ENCODE assay signal across 18 cellular contexts in genomic region chr20:55067158-55067825, GRCh38.
"Had no signal": no experiment of that assay in that cellular context is flagged by ENCODE, and none has a peak within 500 bp of the region (broad histone marks: within the 10 kb centered on the region; RNA-seq: fewer than 3 reads in every experiment).

No MANE protein-coding gene starts in this region.

- H3K4me1 Mint-ChIP-seq: activated CD4-positive, alpha-beta memory T cell treated with anti-CD3 and anti-CD28 coated beads, Interleukin-2, amount 10 ng/mL, durations not matched to agents 7 days and 5 days; activated CD4-positive, alpha-beta T cell treated with anti-CD3 and anti-CD28 coated beads, Interleukin-2, amount 10 ng/mL, durations not matched to agents 24 days and 14 days; central memory CD8-positive, alpha-beta T cell; endodermal cell; natural killer cell had no signal

- H3K27me3 Mint-ChIP-seq: activated CD4-positive, alpha-beta memory T cell treated with anti-CD3 and anti-CD28 coated beads, Interleukin-2, amount 10 ng/mL, durations not matched to agents 7 days and 5 days; activated CD4-positive, alpha-beta T cell treated with anti-CD3 and anti-CD28 coated beads, Interleukin-2, amount 10 ng/mL, durations not matched to agents 24 days and 14 days; central memory CD8-positive, alpha-beta T cell; progenitor cell of endocrine pancreas had no signal

- FAIRE-seq: colon had no signal

- DNase-seq: activated CD4-positive, alpha-beta memory T cell treated with anti-CD3 and anti-CD28 coated beads, Interleukin-2, amount 10 ng/mL, durations not matched to agents 7 days and 5 days; activated CD4-positive, alpha-beta T cell treated with anti-CD3 and anti-CD28 coated beads, Interleukin-2, amount 10 ng/mL, durations not matched to agents 24 days and 14 days; activated gamma-delta T cell; activated T-cell treated with anti-CD3 and anti-CD28 coated beads, Interleukin-2, amount 50 U/mL, for 72 hours; aorta; endodermal cell; left lung; midbrain; natural killer cell; stimulated activated CD4-positive, alpha-beta T cell treated with anti-CD3 and anti-CD28 coated beads, Interleukin-4, amount 100 ng/mL, for 24 hours; stimulated activated naive CD4-positive, alpha-beta T cell treated with Interleukin-2 at 50 U/mL for 16 hours; upper lobe of left lung had no signal

- ATAC-seq: activated CD4-positive, CD25-positive, alpha-beta regulatory T cell treated with anti-CD3 and anti-CD28 coated beads, Interleukin-2, amount 50 U/mL, for 24 hours; activated naive CD4-positive, alpha-beta T cell treated with anti-CD3 and anti-CD28 coated beads, Interleukin-2, amount 50 U/mL, for 72 hours; activated T-cell treated with anti-CD3 and anti-CD28 coated beads, Interleukin-2, amount 50 U/mL, for 72 hours; left lung; natural killer cell had no signal

- H3K4me3 Mint-ChIP-seq: activated CD4-positive, alpha-beta memory T cell treated with anti-CD3 and anti-CD28 coated beads, Interleukin-2, amount 10 ng/mL, durations not matched to agents 7 days and 5 days; activated CD4-positive, alpha-beta T cell treated with anti-CD3 and anti-CD28 coated beads, Interleukin-2, amount 10 ng/mL, durations not matched to agents 24 days and 14 days; activated T-cell treated with anti-CD3 and anti-CD28 coated beads, Interleukin-2, amount 50 U/mL, for 72 hours; central memory CD8-positive, alpha-beta T cell; endodermal cell; natural killer cell; T-helper 2 cell treated with Interferon-gamma antibody and Interleukin-4, amounts not matched to agents 5 μg/mL and 100 μg/mL, for 36 hours had no signal

- H3K27ac Mint-ChIP-seq: activated CD4-positive, alpha-beta memory T cell treated with anti-CD3 and anti-CD28 coated beads, Interleukin-2, amount 10 ng/mL, durations not matched to agents 7 days and 5 days; activated CD4-positive, alpha-beta T cell treated with anti-CD3 and anti-CD28 coated beads, Interleukin-2, amount 10 ng/mL, durations not matched to agents 24 days and 14 days; activated naive CD4-positive, alpha-beta T cell treated with anti-CD3 and anti-CD28 coated beads, Interleukin-2, amount 50 U/mL, for 72 hours; activated T-cell treated with anti-CD3 and anti-CD28 coated beads, Interleukin-2, amount 50 U/mL, for 72 hours; endodermal cell; natural killer cell; progenitor cell of endocrine pancreas; T-helper 2 cell treated with Interferon-gamma antibody and Interleukin-4, amounts not matched to agents 5 μg/mL and 100 μg/mL, for 36 hours had no signal
